Comparison of ENCODE assay signal across 8 cellular contexts in the genomic region with DNA sequence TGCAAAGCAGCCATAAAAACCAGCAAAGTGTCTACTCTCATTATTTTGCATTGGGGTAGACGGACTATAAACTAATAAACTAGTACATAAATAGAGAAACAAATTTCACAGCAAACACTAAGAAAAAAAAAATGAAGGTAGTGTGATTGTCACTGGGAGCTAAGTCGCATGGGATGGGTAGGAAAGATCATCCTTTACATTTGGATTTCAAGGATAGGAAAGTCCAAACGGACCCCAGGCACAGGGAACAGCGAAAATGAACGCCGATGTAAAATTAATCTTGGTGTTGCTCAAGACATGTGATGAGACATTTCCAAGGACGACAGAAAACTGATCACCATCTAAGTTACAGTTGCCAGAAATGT. TPM values are rescaled to one million over a fixed set of nuclear protein-coding genes. Genes with fewer than 3 reads are reported as not detected.
DNase-seq lines count a peak whose midpoint lies in the region; ATAC-seq, FAIRE-seq and TF ChIP-seq lines count a peak whose summit lies in the region.

No MANE protein-coding gene starts in this region.

- CTCF ChIA-PET in K562 (lab: Yijun Ruan, JAX; ENCODE audit: low intra/inter-chr PET ratio) = no interaction called here

- no peak for TF ChIP-seq EP300 in K562 (IDR thresholded peaks at IDR 0.05; ENCODE audit: low read length)

- no peaks in the 10 kb centered on the region for H3K9me3 Mint-ChIP-seq in HFFc6

- H3K9ac ChIP-seq in K562 (ENCODE audit: insufficient read depth in 1 of 2, low read depth in 2 of 2, low read length in 2 of 2) = peak overlapping the region in 1 of 2 experiments; percentile 44; a peak in 2 of 4 replicates

- ATAC-seq in K562 (no peak), mucosa of descending colon (no peak), HG02678 (IDR thresholded peaks at IDR 0.05; ENCODE audit: unreplicated experiment) (no peak), HG03196 (IDR thresholded peaks at IDR 0.05; ENCODE audit: unreplicated experiment) (no peak)

- peak overlapping the region; percentile 96 for H3K27ac Mint-ChIP-seq in HFFc6

- TF ChIP-seq RAD21 in K562 (CRISPR knock-in tag; conservative IDR thresholded peaks at IDR 0.05 in 1 of 2, IDR thresholded peaks at IDR 0.05 in 1 of 2) = no peak

- peaks cover 6% of the 10 kb centered on the region for H3K36me3 Mint-ChIP-seq in HFFc6 (ENCODE audit: low read depth)

- peak overlapping the region; percentile 86 for H2AFZ ChIP-seq in K562 (ENCODE audit: low read depth, low read length)

- no peaks in the 10 kb centered on the region for H3K27me3 ChIP-seq in K562 (ENCODE audit: control insufficient read depth in 2 of 2, insufficient read depth in 2 of 2, low read length in 2 of 2)

- peaks cover 49% of the 10 kb centered on the region for H3K4me1 Mint-ChIP-seq in HFFc6 (ENCODE audit: low read depth)

- H3K9me1 ChIP-seq in K562 (ENCODE audit: control insufficient read depth, insufficient read depth, low read length) = no peaks in the 10 kb centered on the region

- TF ChIP-seq POLR2A in K562 (conservative IDR thresholded peaks at IDR 0.05) = no peak

- peaks cover 78% of the 10 kb centered on the region for H3K79me2 ChIP-seq in K562 (ENCODE audit: control insufficient read depth, insufficient read depth, low read length)

- H3K4me3 ChIP-seq in K562 (no peak overlapping the region), mucosa of descending colon (peak overlapping the region; percentile 94)

- in situ Hi-C loops in K562 (cut with MboI) = no loop called here

- H3K9me3 ChIP-seq in K562 (replicated peaks; ENCODE audit: control insufficient read depth, insufficient read depth, low read depth, low read length) (no peaks in the 10 kb centered on the region), mucosa of descending colon (no peaks in the 10 kb centered on the region)

- H3K4me1 ChIP-seq in K562 (replicated peaks in 1 of 2; ENCODE audit: control insufficient read depth in 2 of 2, insufficient read depth in 2 of 2, low read length in 2 of 2) = peaks cover 13 to 51% of the 10 kb centered on the region in 2 experiments; a peak in 4 of 5 replicates
- peaks cover 30% of the 10 kb centered on the region for H3K4me1 ChIP-seq in mucosa of descending colon (ENCODE audit: low read depth)

- peak overlapping the region; percentile 84 for H3K27ac ChIP-seq in 22Rv1
- peak overlapping the region; percentile 77 for H3K27ac ChIP-seq in K562 (ENCODE audit: extremely low read depth, low read depth, low read length)

- POLR2A ChIA-PET in K562 (lab: Yijun Ruan, JAX) = interaction anchor here (0.7 to 1.0 kb wide), 5 partner anchors 10 to 297 kb away, joined by 3 to 5 read pairs (median 4); no protein-coding TSS in a partner anchor

- TF ChIP-seq CTCF in 22Rv1 (IDR thresholded peaks at IDR 0.05) = no peak
- TF ChIP-seq CTCF in HFFc6 (IDR thresholded peaks at IDR 0.05) = no peak
- no peak for TF ChIP-seq CTCF in K562 (IDR thresholded peaks at IDR 0.05 in 2 of 3, conservative IDR thresholded peaks at IDR 0.05 in 1 of 3; ENCODE audit: insufficient read depth in 2 of 3, low read depth in 1 of 3, low read length in 3 of 3)
- TF ChIP-seq CTCF in mucosa of descending colon (IDR thresholded peaks at IDR 0.05) = no peak

- peaks cover 51% of the 10 kb centered on the region; the same call in 2 of the 3 replicates for H3K36me3 ChIP-seq in K562 (ENCODE audit: control insufficient read depth, insufficient read depth, low read length)
- H3K36me3 ChIP-seq in mucosa of descending colon (ENCODE audit: low read depth) = no peaks in the 10 kb centered on the region

- H3K27me3 Mint-ChIP-seq in HFFc6 (ENCODE audit: insufficient read depth) = peaks cover under 1% of the 10 kb centered on the region; the same call in 1 of the 2 replicates

- H4K20me1 ChIP-seq in K562 (replicated peaks; ENCODE audit: control insufficient read depth, insufficient read depth, low read length) = peaks cover 12% of the 10 kb centered on the region

- peak; percentile 26 for FAIRE-seq in K562 (lab: Jason Lieb, UNC)

- peak overlapping the region; percentile 97 for H3K4me3 Mint-ChIP-seq in HFFc6

- BruUV-seq in K562 (replicated peaks; lab: Mats Ljungman, UMichigan) = no TSS peak

- DNase-seq in HFFc6 (no peak), K562 (ENCODE audit: extremely low read depth in 1 of 4, low spot score in 3 of 4) (peak in 1 of 4 experiments; percentile 12), mucosa of descending colon (no peak), amygdala (lab: John Stamatoyannopoulos, UW) (no peak), T1000 (lab: John Stamatoyannopoulos, UW) (no peak)

- intact Hi-C loops in K562 (cut with micrococcal nuclease) (no loop called here), mucosa of descending colon (cut with DNase I, micrococcal nuclease) (no loop called here)

- peak overlapping the region; percentile 38 for H3K4me2 ChIP-seq in K562 (ENCODE audit: insufficient read depth, low read length)

- 71% methylated on average over 6 of the region's 7 CpGs for WGBS in K562 (ENCODE audit: insufficient coverage, low coverage, missing lambda C conversion rate)

RNA-seq across cellular contexts. Expression of gene SGTA, which starts 0.7 kb away (rescaled TPM):
- total RNA-seq in HFFc6 (2021; fragmentation: NEBNext Ultra II Directional; extraction: Animal tissue kit (Norgen Biotek cat#: 25700)) = 10 to 100 TPM; 60.7 to 68.1 (median 62.8) TPM
- 53.5 and 114 TPM in 2 replicates for total RNA-seq in K562 (2011; cell fraction: chromatin; rRNA removed; ENCODE audit: low replicate concordance)
- total RNA-seq in K562 (2011; cell fraction: nucleolus; rRNA removed) = 73.2 and 78.7 TPM in 2 replicates
- total RNA-seq in K562 (2011; cell fraction: nucleoplasm; rRNA removed) = 57.0 and 59.8 TPM in 2 replicates
- total RNA-seq in K562 (2014; rRNA removed) = 73.2 and 106 TPM in 2 replicates
- 16.2 and 18.1 TPM in 2 replicates for total RNA-seq in K562 (2014; rRNA removed; fragmentation: Illumina TruSeq; extraction: Trizol)
- total RNA-seq in K562 (2015; rRNA removed; fragmentation: Illumina TruSeq; extraction: Trizol) = 49.9 and 50.8 TPM in 2 replicates
- 106 and 110 TPM in 2 replicates for total RNA-seq in K562 (2021)
- polyA plus RNA-seq in K562 (2011; rRNA removed) = 44.5 and 67.3 TPM in 2 replicates
- 73.0 and 146 TPM in 2 replicates for polyA plus RNA-seq in K562 (2011; cell fraction: cytosol; rRNA removed)
- 65.8 and 104 TPM in 2 replicates for polyA plus RNA-seq in K562 (2011; cell fraction: nucleus; rRNA removed)
- 77.3 and 87.1 TPM in 2 replicates for polyA plus RNA-seq in K562 (2012)
- 72.3 and 101 TPM in 2 replicates for polyA plus RNA-seq in K562 (2014; fragmentation: Illumina TruSeq; extraction: Trizol)
- 1 to 10 TPM; 1.4 to 4.8 TPM for polyA plus RNA-seq in K562 (2014; fragmentation: Nextera tagmentation; extraction: Ambion mirVana)
- polyA plus RNA-seq in K562 (2014; rRNA removed) = 87.3 and 89.9 TPM in 2 replicates
- polyA minus RNA-seq in K562 (2011; rRNA and poly(A)+ RNA removed) = 10.3 and 19.1 TPM in 2 replicates
- polyA minus RNA-seq in K562 (2011; cell fraction: cytosol; rRNA and poly(A)+ RNA removed) = 38.4 and 40.7 TPM in 2 replicates
- polyA minus RNA-seq in K562 (2011; cell fraction: nucleus; rRNA and poly(A)+ RNA removed) = 17.5 and 20.0 TPM in 2 replicates
- 10 to 100 TPM; 37.7 to 52.7 (median 48.9) TPM for total RNA-seq in mucosa of descending colon

RNA-seq across cellular contexts. Expression of gene THOP1, which starts 1.5 kb away (rescaled TPM):
- total RNA-seq in HFFc6 (2021; fragmentation: NEBNext Ultra II Directional; extraction: Animal tissue kit (Norgen Biotek cat#: 25700)) = 100 to 1,000 TPM in 1 of 6 experiments, 10 to 100 TPM in 5; 83.7 to 114 (median 94.3) TPM
- 161 and 433 TPM in 2 replicates for total RNA-seq in K562 (2011; cell fraction: chromatin; rRNA removed; ENCODE audit: low replicate concordance)
- 163 and 178 TPM in 2 replicates for total RNA-seq in K562 (2011; cell fraction: nucleolus; rRNA removed)
- 128 and 148 TPM in 2 replicates for total RNA-seq in K562 (2011; cell fraction: nucleoplasm; rRNA removed)
- total RNA-seq in K562 (2014; rRNA removed) (255 and 325 TPM in 2 replicates), K562 (2014; rRNA removed; fragmentation: Illumina TruSeq; extraction: Trizol) (43.6 and 58.2 TPM in 2 replicates), K562 (2015; rRNA removed; fragmentation: Illumina TruSeq; extraction: Trizol) (97.6 and 106 TPM in 2 replicates), K562 (2021) (193 and 203 TPM in 2 replicates), mucosa of descending colon (10 to 100 TPM; 38.5 to 53.1 (median 46.6) TPM)
- polyA plus RNA-seq in K562 (2011; rRNA removed) (96.1 and 122 TPM in 2 replicates), K562 (2014; fragmentation: Illumina TruSeq; extraction: Trizol) (77.3 and 106 TPM in 2 replicates), K562 (2014; fragmentation: Nextera tagmentation; extraction: Ambion mirVana) (1 to 10 TPM; 1.3 to 2.0 TPM), K562 (2014; rRNA removed) (174 and 181 TPM in 2 replicates)
- polyA plus RNA-seq in K562 (2011; cell fraction: cytosol; rRNA removed) = 93.4 and 185 TPM in 2 replicates
- polyA plus RNA-seq in K562 (2011; cell fraction: nucleus; rRNA removed) = 299 and 377 TPM in 2 replicates
- 128 and 152 TPM in 2 replicates for polyA plus RNA-seq in K562 (2012)
- polyA minus RNA-seq in K562 (2011; rRNA and poly(A)+ RNA removed) = 65.6 and 91.6 TPM in 2 replicates
- 90.0 and 90.6 TPM in 2 replicates for polyA minus RNA-seq in K562 (2011; cell fraction: cytosol; rRNA and poly(A)+ RNA removed)
- polyA minus RNA-seq in K562 (2011; cell fraction: nucleus; rRNA and poly(A)+ RNA removed) = 35.1 and 68.2 TPM in 2 replicates

RNA-seq across cellular contexts. Expression of gene ZNF554, which starts 35.9 kb away (rescaled TPM):
- 1 to 10 TPM; 1.6 to 2.4 (median 2.2) TPM for total RNA-seq in HFFc6 (2021; fragmentation: NEBNext Ultra II Directional; extraction: Animal tissue kit (Norgen Biotek cat#: 25700))
- 3.7 and 5.4 TPM in 2 replicates for total RNA-seq in K562 (2011; cell fraction: chromatin; rRNA removed; ENCODE audit: low replicate concordance)
- total RNA-seq in K562 (2011; cell fraction: nucleolus; rRNA removed) = 2.8 and 2.9 TPM in 2 replicates
- total RNA-seq in K562 (2011; cell fraction: nucleoplasm; rRNA removed) = 3.2 and 4.7 TPM in 2 replicates
- 1.2 and 1.5 TPM in 2 replicates for total RNA-seq in K562 (2014; rRNA removed)
- 1.0 and 1.4 TPM in 2 replicates for total RNA-seq in K562 (2014; rRNA removed; fragmentation: Illumina TruSeq; extraction: Trizol)
- 1.1 and 1.3 TPM in 2 replicates for total RNA-seq in K562 (2015; rRNA removed; fragmentation: Illumina TruSeq; extraction: Trizol)
- 1.3 and 1.8 TPM in 2 replicates for total RNA-seq in K562 (2021)
- polyA plus RNA-seq in K562 (2011; rRNA removed) = 1.3 and 1.5 TPM in 2 replicates
- polyA plus RNA-seq in K562 (2011; cell fraction: cytosol; rRNA removed) = 0.78 and 1.0 TPM in 2 replicates
- 1.5 and 2.0 TPM in 2 replicates for polyA plus RNA-seq in K562 (2011; cell fraction: nucleus; rRNA removed)
- 0.64 and 1.4 TPM in 2 replicates for polyA plus RNA-seq in K562 (2012)
- 0.89 and 1.0 TPM in 2 replicates for polyA plus RNA-seq in K562 (2014; fragmentation: Illumina TruSeq; extraction: Trizol)
- under 1 TPM; 0.07 to 0.31 TPM for polyA plus RNA-seq in K562 (2014; fragmentation: Nextera tagmentation; extraction: Ambion mirVana)
- polyA plus RNA-seq in K562 (2014; rRNA removed) = 1.1 and 1.4 TPM in 2 replicates
- polyA minus RNA-seq in K562 (2011; rRNA and poly(A)+ RNA removed) = 2.5 and 3.2 TPM in 2 replicates
- polyA minus RNA-seq in K562 (2011; cell fraction: cytosol; rRNA and poly(A)+ RNA removed) = 0.64 and 1.5 TPM in 2 replicates
- polyA minus RNA-seq in K562 (2011; cell fraction: nucleus; rRNA and poly(A)+ RNA removed) = 0.81 and 1.3 TPM in 2 replicates
- 1 to 10 TPM; 3.0 to 4.7 (median 3.9) TPM for total RNA-seq in mucosa of descending colon

RNA-seq across cellular contexts. Expression of gene SLC39A3, which starts 43.9 kb away (rescaled TPM):
- total RNA-seq in HFFc6 (2021; fragmentation: NEBNext Ultra II Directional; extraction: Animal tissue kit (Norgen Biotek cat#: 25700)) = 10 to 100 TPM; 39.2 to 49.1 (median 42.5) TPM
- 117 and 251 TPM in 2 replicates for total RNA-seq in K562 (2011; cell fraction: chromatin; rRNA removed; ENCODE audit: low replicate concordance)
- total RNA-seq in K562 (2011; cell fraction: nucleolus; rRNA removed) = 298 and 302 TPM in 2 replicates
- total RNA-seq in K562 (2011; cell fraction: nucleoplasm; rRNA removed) = 179 and 217 TPM in 2 replicates
- 161 and 172 TPM in 2 replicates for total RNA-seq in K562 (2014; rRNA removed)
- 58.6 and 93.5 TPM in 2 replicates for total RNA-seq in K562 (2014; rRNA removed; fragmentation: Illumina TruSeq; extraction: Trizol)
- 87.1 and 91.3 TPM in 2 replicates for total RNA-seq in K562 (2015; rRNA removed; fragmentation: Illumina TruSeq; extraction: Trizol)
- total RNA-seq in K562 (2021) = 149 and 152 TPM in 2 replicates
- polyA plus RNA-seq in K562 (2011; rRNA removed) = 127 and 145 TPM in 2 replicates
- polyA plus RNA-seq in K562 (2011; cell fraction: cytosol; rRNA removed) = 193 and 267 TPM in 2 replicates
- 120 and 140 TPM in 2 replicates for polyA plus RNA-seq in K562 (2011; cell fraction: nucleus; rRNA removed)
- 107 and 221 TPM in 2 replicates for polyA plus RNA-seq in K562 (2012)
- polyA plus RNA-seq in K562 (2014; fragmentation: Illumina TruSeq; extraction: Trizol) = 215 and 268 TPM in 2 replicates
- polyA plus RNA-seq in K562 (2014; fragmentation: Nextera tagmentation; extraction: Ambion mirVana) = 1 to 10 TPM; 2.3 to 3.6 TPM
- 165 and 173 TPM in 2 replicates for polyA plus RNA-seq in K562 (2014; rRNA removed)
- 62.5 and 83.9 TPM in 2 replicates for polyA minus RNA-seq in K562 (2011; rRNA and poly(A)+ RNA removed)
- 76.8 and 77.8 TPM in 2 replicates for polyA minus RNA-seq in K562 (2011; cell fraction: cytosol; rRNA and poly(A)+ RNA removed)
- 36.1 and 44.7 TPM in 2 replicates for polyA minus RNA-seq in K562 (2011; cell fraction: nucleus; rRNA and poly(A)+ RNA removed)
- 10 to 100 TPM; 15.5 to 20.9 (median 19.2) TPM for total RNA-seq in mucosa of descending colon

RNA-seq across cellular contexts. Expression of gene ZNF555, which starts 57.5 kb away (rescaled TPM):
- 1 to 10 TPM; 3.7 to 5.6 (median 3.8) TPM for total RNA-seq in HFFc6 (2021; fragmentation: NEBNext Ultra II Directional; extraction: Animal tissue kit (Norgen Biotek cat#: 25700))
- 9.7 and 21.8 TPM in 2 replicates for total RNA-seq in K562 (2011; cell fraction: chromatin; rRNA removed; ENCODE audit: low replicate concordance)
- total RNA-seq in K562 (2011; cell fraction: nucleolus; rRNA removed) = 3.2 and 3.6 TPM in 2 replicates
- total RNA-seq in K562 (2011; cell fraction: nucleoplasm; rRNA removed) = 4.7 and 5.1 TPM in 2 replicates
- total RNA-seq in K562 (2014; rRNA removed) (2.0 TPM in 2 replicates), K562 (2014; rRNA removed; fragmentation: Illumina TruSeq; extraction: Trizol) (6.0 and 6.8 TPM in 2 replicates), K562 (2015; rRNA removed; fragmentation: Illumina TruSeq; extraction: Trizol) (3.2 and 3.6 TPM in 2 replicates), K562 (2021) (4.0 and 5.4 TPM in 2 replicates), mucosa of descending colon (1 to 10 TPM; 3.0 to 8.4 (median 4.8) TPM)
- polyA plus RNA-seq in K562 (2011; rRNA removed) (6.7 and 7.5 TPM in 2 replicates), K562 (2014; fragmentation: Illumina TruSeq; extraction: Trizol) (4.6 and 5.4 TPM in 2 replicates), K562 (2014; fragmentation: Nextera tagmentation; extraction: Ambion mirVana) (1 to 10 TPM; 4.4 to 6.1 TPM), K562 (2014; rRNA removed) (3.0 and 3.4 TPM in 2 replicates)
- polyA plus RNA-seq in K562 (2011; cell fraction: cytosol; rRNA removed) = 1.5 and 3.4 TPM in 2 replicates
- 3.6 and 6.2 TPM in 2 replicates for polyA plus RNA-seq in K562 (2011; cell fraction: nucleus; rRNA removed)
- polyA plus RNA-seq in K562 (2012) = 2.5 and 3.1 TPM in 2 replicates
- 15.0 and 23.3 TPM in 2 replicates for polyA minus RNA-seq in K562 (2011; rRNA and poly(A)+ RNA removed)
- 3.5 and 4.8 TPM in 2 replicates for polyA minus RNA-seq in K562 (2011; cell fraction: cytosol; rRNA and poly(A)+ RNA removed)
- polyA minus RNA-seq in K562 (2011; cell fraction: nucleus; rRNA and poly(A)+ RNA removed) = 1.6 and 6.4 TPM in 2 replicates
